In the genomic region with DNA sequence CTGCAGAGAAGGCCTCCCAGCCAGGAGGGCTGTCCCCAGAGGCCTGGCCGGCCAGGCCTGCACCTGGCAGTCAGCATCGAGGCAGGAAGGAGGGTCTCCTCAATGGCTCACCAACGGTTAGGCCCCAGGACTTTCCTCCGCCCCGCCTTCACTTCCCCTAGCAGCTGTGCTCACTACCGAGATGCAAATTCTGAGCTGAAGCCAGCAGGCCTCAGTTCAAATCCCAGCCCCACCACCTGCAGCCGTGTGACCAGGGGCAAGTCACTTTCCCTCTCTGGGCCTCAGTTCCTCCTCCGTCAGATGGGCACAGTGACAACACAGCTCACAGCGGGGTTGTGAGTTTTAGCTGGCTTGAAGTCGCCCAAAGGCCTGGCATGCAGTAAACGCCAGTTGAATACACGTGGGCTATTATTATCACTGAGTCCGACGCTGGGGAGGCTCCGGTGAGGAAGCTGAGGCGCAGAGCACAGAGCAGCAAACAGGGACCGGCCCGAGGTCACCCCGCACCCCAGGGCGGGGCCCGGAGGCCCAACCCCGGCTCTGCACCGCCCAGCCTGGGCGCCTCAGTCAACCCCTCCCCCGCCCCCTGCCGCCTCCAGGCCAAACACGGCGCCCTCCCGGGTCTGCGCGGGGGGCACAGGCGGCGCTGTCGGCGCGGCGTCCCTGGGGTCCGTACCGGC, we compare ENCODE assay signal across 1 cellular context.
TF ChIP-seq lines count a peak whose summit lies in the region.

No MANE protein-coding gene starts in this region.

TF ChIP-seq in SK-N-SH, 30 proteins besides CTCF, POLR2A, EP300 and RAD21 (continued from another document):
- TF ChIP-seq, protein P1, sequence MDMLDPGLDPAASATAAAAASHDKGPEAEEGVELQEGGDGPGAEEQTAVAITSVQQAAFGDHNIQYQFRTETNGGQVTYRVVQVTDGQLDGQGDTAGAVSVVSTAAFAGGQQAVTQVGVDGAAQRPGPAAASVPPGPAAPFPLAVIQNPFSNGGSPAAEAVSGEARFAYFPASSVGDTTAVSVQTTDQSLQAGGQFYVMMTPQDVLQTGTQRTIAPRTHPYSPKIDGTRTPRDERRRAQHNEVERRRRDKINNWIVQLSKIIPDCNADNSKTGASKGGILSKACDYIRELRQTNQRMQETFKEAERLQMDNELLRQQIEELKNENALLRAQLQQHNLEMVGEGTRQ (IDR thresholded peaks at IDR 0.05; ENCODE audit: borderline replicate concordance, low read depth, low read length): no peak
- TF ChIP-seq RFX5 (IDR thresholded peaks at IDR 0.05; ENCODE audit: low read length) (no peak), GATA2 (CRISPR knock-in tag; IDR thresholded peaks at IDR 0.05) (no peak), TAF1 (IDR thresholded peaks at IDR 0.05; ENCODE audit: borderline replicate concordance, low read depth, low read length) (no peak), MXI1 (IDR thresholded peaks at IDR 0.05; ENCODE audit: low read depth, low read length) (no peak), GABPA (IDR thresholded peaks at IDR 0.05; ENCODE audit: low read depth) (no peak)
TF ChIP-seq in SK-N-SH: peak in this region for 2.
